1 cellular context compared by ENCODE assay signal in genomic region chr22:37804886-37805857, GRCh38.
TF ChIP-seq lines count a peak whose summit lies in the region.

No MANE protein-coding gene starts in this region.

TF ChIP-seq in SK-N-SH treated with all-trans-retinoic acid at 6 μM for 48 hours, 23 proteins besides CTCF, POLR2A, EP300 and RAD21 (continued from another document):
- TF ChIP-seq, protein P1, sequence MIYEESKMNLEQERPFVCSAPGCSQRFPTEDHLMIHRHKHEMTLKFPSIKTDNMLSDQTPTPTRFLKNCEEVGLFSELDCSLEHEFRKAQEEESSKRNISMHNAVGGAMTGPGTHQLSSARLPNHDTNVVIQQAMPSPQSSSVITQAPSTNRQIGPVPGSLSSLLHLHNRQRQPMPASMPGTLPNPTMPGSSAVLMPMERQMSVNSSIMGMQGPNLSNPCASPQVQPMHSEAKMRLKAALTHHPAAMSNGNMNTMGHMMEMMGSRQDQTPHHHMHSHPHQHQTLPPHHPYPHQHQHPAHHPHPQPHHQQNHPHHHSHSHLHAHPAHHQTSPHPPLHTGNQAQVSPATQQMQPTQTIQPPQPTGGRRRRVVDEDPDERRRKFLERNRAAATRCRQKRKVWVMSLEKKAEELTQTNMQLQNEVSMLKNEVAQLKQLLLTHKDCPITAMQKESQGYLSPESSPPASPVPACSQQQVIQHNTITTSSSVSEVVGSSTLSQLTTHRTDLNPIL (CRISPR knock-in tag; IDR thresholded peaks at IDR 0.05; ENCODE audit: low read depth): no peak
- no peak for TF ChIP-seq SNAI2 (CRISPR knock-in tag; IDR thresholded peaks at IDR 0.05)
- TF ChIP-seq TOX (CRISPR knock-in tag; IDR thresholded peaks at IDR 0.05; ENCODE audit: borderline replicate concordance): no peak
- no peak for TF ChIP-seq ZNF8 (CRISPR knock-in tag; IDR thresholded peaks at IDR 0.05)
- TF ChIP-seq, protein P2, sequence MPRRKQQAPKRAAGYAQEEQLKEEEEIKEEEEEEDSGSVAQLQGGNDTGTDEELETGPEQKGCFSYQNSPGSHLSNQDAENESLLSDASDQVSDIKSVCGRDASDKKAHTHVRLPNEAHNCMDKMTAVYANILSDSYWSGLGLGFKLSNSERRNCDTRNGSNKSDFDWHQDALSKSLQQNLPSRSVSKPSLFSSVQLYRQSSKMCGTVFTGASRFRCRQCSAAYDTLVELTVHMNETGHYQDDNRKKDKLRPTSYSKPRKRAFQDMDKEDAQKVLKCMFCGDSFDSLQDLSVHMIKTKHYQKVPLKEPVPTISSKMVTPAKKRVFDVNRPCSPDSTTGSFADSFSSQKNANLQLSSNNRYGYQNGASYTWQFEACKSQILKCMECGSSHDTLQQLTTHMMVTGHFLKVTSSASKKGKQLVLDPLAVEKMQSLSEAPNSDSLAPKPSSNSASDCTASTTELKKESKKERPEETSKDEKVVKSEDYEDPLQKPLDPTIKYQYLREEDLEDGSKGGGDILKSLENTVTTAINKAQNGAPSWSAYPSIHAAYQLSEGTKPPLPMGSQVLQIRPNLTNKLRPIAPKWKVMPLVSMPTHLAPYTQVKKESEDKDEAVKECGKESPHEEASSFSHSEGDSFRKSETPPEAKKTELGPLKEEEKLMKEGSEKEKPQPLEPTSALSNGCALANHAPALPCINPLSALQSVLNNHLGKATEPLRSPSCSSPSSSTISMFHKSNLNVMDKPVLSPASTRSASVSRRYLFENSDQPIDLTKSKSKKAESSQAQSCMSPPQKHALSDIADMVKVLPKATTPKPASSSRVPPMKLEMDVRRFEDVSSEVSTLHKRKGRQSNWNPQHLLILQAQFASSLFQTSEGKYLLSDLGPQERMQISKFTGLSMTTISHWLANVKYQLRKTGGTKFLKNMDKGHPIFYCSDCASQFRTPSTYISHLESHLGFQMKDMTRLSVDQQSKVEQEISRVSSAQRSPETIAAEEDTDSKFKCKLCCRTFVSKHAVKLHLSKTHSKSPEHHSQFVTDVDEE (CRISPR knock-in tag; IDR thresholded peaks at IDR 0.05): 0 out of 2 replicates have a peak, but pooled peaks have one; percentile 72
- TF ChIP-seq ZC3H10 (CRISPR knock-in tag; IDR thresholded peaks at IDR 0.05): no peak
- TF ChIP-seq ESRRG (CRISPR knock-in tag; IDR thresholded peaks at IDR 0.05): no peak
